1 cellular context compared by ENCODE assay signal in genomic region chr11:67373916-67374570, GRCh38.
A peak's percentile ranks its signal among the peaks of the same experiment; 100 is the strongest.
TF ChIP-seq lines count a peak whose summit lies in the region.

No MANE protein-coding gene starts in this region.

TF ChIP-seq in K562, 482 proteins besides CTCF, POLR2A, EP300 and RAD21 (continued from another document and continues in another):
- TF ChIP-seq AFF1 (IDR thresholded peaks at IDR 0.05; ENCODE audit: low read depth in 1 of 2, partially characterized antibody in 2 of 2) (no peak), HMBOX1 (IDR thresholded peaks at IDR 0.05) (peak; percentile 85), EHMT2 (IDR thresholded peaks at IDR 0.05) (no peak), ZNF316 (IDR thresholded peaks at IDR 0.05) (peak; percentile 92), HNRNPLL (IDR thresholded peaks at IDR 0.05; ENCODE audit: low read depth, low read length, poor library complexity, severe bottlenecking) (no peak), ZNF282 (CRISPR knock-in tag; IDR thresholded peaks at IDR 0.05) (no peak), ZNF311 (CRISPR knock-in tag; IDR thresholded peaks at IDR 0.05) (no peak), CGGBP1 (CRISPR knock-in tag; IDR thresholded peaks at IDR 0.05) (no peak), RHOXF2B (CRISPR knock-in tag; conservative IDR thresholded peaks at IDR 0.05) (no peak), RBM17 (IDR thresholded peaks at IDR 0.05; ENCODE audit: borderline replicate concordance, low read depth, low read length) (no peak), ASH1L (IDR thresholded peaks at IDR 0.05; ENCODE audit: borderline replicate concordance, low read depth, partially characterized antibody) (no peak), ZNF134 (CRISPR knock-in tag; conservative IDR thresholded peaks at IDR 0.05) (no peak), ETV1 (tag; conservative IDR thresholded peaks at IDR 0.05; ENCODE audit: low read depth) (0 out of 2 replicates have a peak, but pooled peaks have one; percentile 4), MCM2 (IDR thresholded peaks at IDR 0.05; ENCODE audit: low read depth) (no peak), CCNT2 (IDR thresholded peaks at IDR 0.05; ENCODE audit: borderline replicate concordance, extremely low read depth, insufficient read length, low read depth, low read length) (no peak), GTF2B (IDR thresholded peaks at IDR 0.05; ENCODE audit: extremely low read depth, insufficient read length) (no peak), ZBTB2 (IDR thresholded peaks at IDR 0.05) (no peak), MAFF (IDR thresholded peaks at IDR 0.05; ENCODE audit: low read length) (peak; percentile 91), KDM5B (IDR thresholded peaks at IDR 0.05; ENCODE audit: insufficient replicate concordance, low read depth, low read length) (peak; percentile 57), KAT8 (IDR thresholded peaks at IDR 0.05; ENCODE audit: low read depth) (no peak), MTA2 (IDR thresholded peaks at IDR 0.05; ENCODE audit: low read depth) (no peak), E2F1 (CRISPR knock-in tag; IDR thresholded peaks at IDR 0.05) (peak; percentile 77; the same call in 1 of the 2 replicates), SRSF3 (IDR thresholded peaks at IDR 0.05; ENCODE audit: insufficient read depth, low read length) (no peak), PML (IDR thresholded peaks at IDR 0.05; ENCODE audit: low read length) (no peak), ZNF232 (CRISPR knock-in tag; IDR thresholded peaks at IDR 0.05) (no peak), NFE2L1 (tag; IDR thresholded peaks at IDR 0.05; ENCODE audit: borderline replicate concordance, low read depth) (peak; percentile 76), MED1 (CRISPR knock-in tag; IDR thresholded peaks at IDR 0.05; ENCODE audit: borderline replicate concordance) (no peak), ELF1 (tag; IDR thresholded peaks at IDR 0.05) (no peak), PHTF2 (CRISPR knock-in tag; IDR thresholded peaks at IDR 0.05) (no peak), ZFP1 (CRISPR knock-in tag; IDR thresholded peaks at IDR 0.05) (no peak), MXD1 (CRISPR knock-in tag; IDR thresholded peaks at IDR 0.05; ENCODE audit: borderline replicate concordance, poor library complexity, severe bottlenecking) (no peak), CREB3 (tag; conservative IDR thresholded peaks at IDR 0.05; ENCODE audit: low read depth) (0 out of 2 replicates have a peak, but pooled peaks have one; percentile 26), ZNF174 (CRISPR knock-in tag; IDR thresholded peaks at IDR 0.05) (no peak), SNRNP70 (optimal IDR thresholded peaks at IDR 0.05; ENCODE audit: low read depth, low read length) (no peak), LARP7 (IDR thresholded peaks at IDR 0.05) (no peak), BACH1 (tag; IDR thresholded peaks at IDR 0.05) (peak; percentile 78; the same call in 1 of the 2 replicates), NCOA4 (IDR thresholded peaks at IDR 0.05; ENCODE audit: partially characterized antibody) (no peak), POLR2G (IDR thresholded peaks at IDR 0.05; ENCODE audit: low read depth, low read length) (peak; percentile 44; the same call in 1 of the 2 replicates), HEY1 (CRISPR knock-in tag; IDR thresholded peaks at IDR 0.05; ENCODE audit: borderline replicate concordance) (no peak), ZBTB7A (IDR thresholded peaks at IDR 0.05; ENCODE audit: borderline replicate concordance, control insufficient read depth, low read depth, low read length) (no peak; the same call in 1 of the 2 replicates), ZNF592 (IDR thresholded peaks at IDR 0.05) (peak; percentile 96), RBM25 (IDR thresholded peaks at IDR 0.05; ENCODE audit: low read depth, low read length, severe bottlenecking) (no peak), TGIF2 (CRISPR knock-in tag; IDR thresholded peaks at IDR 0.05) (no peak), CC2D1A (IDR thresholded peaks at IDR 0.05) (no peak), ARID4B (CRISPR knock-in tag; IDR thresholded peaks at IDR 0.05) (0 out of 2 replicates have a peak, but pooled peaks have one; percentile 49), PHF21A (IDR thresholded peaks at IDR 0.05; ENCODE audit: borderline replicate concordance, low read depth) (0 out of 2 replicates have a peak, but pooled peaks have one; percentile 14), SMARCA4 (IDR thresholded peaks at IDR 0.05) (peak; percentile 71; the same call in 1 of the 2 replicates)
